ENCODE assay signal across 1 cellular context in the genomic region with DNA sequence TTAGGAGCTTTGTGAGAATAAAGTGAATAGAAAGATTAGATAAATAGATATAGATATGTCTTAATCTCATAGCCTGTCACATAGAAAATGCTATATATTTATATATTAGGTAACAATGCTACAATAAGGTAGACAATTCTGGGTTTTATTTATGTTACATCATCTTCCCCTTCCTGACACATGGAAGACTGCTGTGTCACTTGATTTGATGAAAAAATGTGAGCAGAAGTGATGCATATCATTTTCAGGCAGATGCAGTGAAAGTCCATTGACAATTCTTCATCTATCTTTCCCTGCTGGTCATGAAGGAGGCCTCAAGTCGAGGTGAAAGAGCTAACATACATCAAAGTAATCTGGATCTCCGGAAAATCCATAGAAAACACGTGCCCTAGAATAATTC.
TF ChIP-seq lines count a peak whose summit lies in the region.

No MANE protein-coding gene starts in this region.

TF ChIP-seq in K562, 482 proteins besides CTCF, POLR2A, EP300 and RAD21 (continued from another document):
- TF ChIP-seq HNRNPLL (IDR thresholded peaks at IDR 0.05; ENCODE audit: low read depth, low read length, poor library complexity, severe bottlenecking) (no peak), MAFG (tag; conservative IDR thresholded peaks at IDR 0.05) (peak; percentile 46; the same call in 1 of the 2 replicates), ZNF316 (IDR thresholded peaks at IDR 0.05) (peak; percentile 58; the same call in 1 of the 2 replicates), MAFK (IDR thresholded peaks at IDR 0.05; ENCODE audit: low read length) (peak; percentile 37), ZNF24 (IDR thresholded peaks at IDR 0.05) (0 out of 2 replicates have a peak, but pooled peaks have one; percentile 7)
- TF ChIP-seq, protein P1, sequence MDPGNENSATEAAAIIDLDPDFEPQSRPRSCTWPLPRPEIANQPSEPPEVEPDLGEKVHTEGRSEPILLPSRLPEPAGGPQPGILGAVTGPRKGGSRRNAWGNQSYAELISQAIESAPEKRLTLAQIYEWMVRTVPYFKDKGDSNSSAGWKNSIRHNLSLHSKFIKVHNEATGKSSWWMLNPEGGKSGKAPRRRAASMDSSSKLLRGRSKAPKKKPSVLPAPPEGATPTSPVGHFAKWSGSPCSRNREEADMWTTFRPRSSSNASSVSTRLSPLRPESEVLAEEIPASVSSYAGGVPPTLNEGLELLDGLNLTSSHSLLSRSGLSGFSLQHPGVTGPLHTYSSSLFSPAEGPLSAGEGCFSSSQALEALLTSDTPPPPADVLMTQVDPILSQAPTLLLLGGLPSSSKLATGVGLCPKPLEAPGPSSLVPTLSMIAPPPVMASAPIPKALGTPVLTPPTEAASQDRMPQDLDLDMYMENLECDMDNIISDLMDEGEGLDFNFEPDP (CRISPR knock-in tag; IDR thresholded peaks at IDR 0.05): no peak
